ENCODE assay signal across 8 cellular contexts in genomic region chr17:46044286-46044928, GRCh38. TPM values are rescaled to one million over a fixed set of nuclear protein-coding genes. Genes with fewer than 3 reads are reported as not detected.
A peak's percentile ranks its signal among the peaks of the same experiment; 100 is the strongest.
DNase-seq lines count a peak whose midpoint lies in the region; ATAC-seq and TF ChIP-seq lines count a peak whose summit lies in the region.

No MANE protein-coding gene starts in this region.

- peaks cover 33% of the 10 kb centered on the region for H3K36me3 Mint-ChIP-seq in progenitor cell of endocrine pancreas (ENCODE audit: insufficient read depth)

- H3K27me3 ChIP-seq in adipocyte (replicated peaks; ENCODE audit: control insufficient read depth, insufficient read depth, low read length) (no peaks in the 10 kb centered on the region), heart right ventricle (no peaks in the 10 kb centered on the region)

- H3K36me3 ChIP-seq in adipocyte (ENCODE audit: control insufficient read depth, insufficient read depth, low read length, severe bottlenecking) (peaks cover 53% of the 10 kb centered on the region), heart right ventricle (peaks cover 0 to 96% (median 17%) of the 10 kb centered on the region in 9 donors)

- H3K27ac Mint-ChIP-seq in progenitor cell of endocrine pancreas: peak overlapping the region; percentile 85

- H3K9me3 ChIP-seq in adipocyte (ENCODE audit: control insufficient read depth, low read length): no peaks in the 10 kb centered on the region
- H3K9me3 ChIP-seq in heart right ventricle: no peaks in the 10 kb centered on the region

- H3K4me1 ChIP-seq in adipocyte (ENCODE audit: control insufficient read depth, insufficient read depth, low read length) (peaks cover 34% of the 10 kb centered on the region), heart right ventricle (peaks cover 0 to 53% (median 32%) of the 10 kb centered on the region in 9 donors)

- ATAC-seq in heart right ventricle (peak; percentile 66 to 88 (median 82)), GM21576 (IDR thresholded peaks at IDR 0.05; ENCODE audit: unreplicated experiment) (no peak), HG03045 (IDR thresholded peaks at IDR 0.05; ENCODE audit: unreplicated experiment) (no peak)

- no peaks in the 10 kb centered on the region for H3K9me3 Mint-ChIP-seq in progenitor cell of endocrine pancreas (ENCODE audit: low read depth)

- DNase-seq in DMS53 treated with DMSO at 0.1 percent for 48 hours (lab: John Stamatoyannopoulos, UW; ENCODE audit: unreplicated experiment): peak; percentile 83
- DNase-seq in RPMI8226: peak; percentile 56
- DNase-seq in adipocyte (ENCODE audit: low read depth): peak; percentile 96
- DNase-seq in heart right ventricle: peak in 1 of 2 donors; percentile 88
- DNase-seq in progenitor cell of endocrine pancreas (ENCODE audit: low spot score, unreplicated experiment): no peak

- intact Hi-C loops in heart right ventricle (cut with DNase I): loop anchor here in 8 of 10 donors (1.0 to 5.0 kb wide), 8 partner anchors 42 to 169 kb away; partner anchors contain the start of gene KANSL1 (in 6 of the 8)

- H3K27me3 Mint-ChIP-seq in progenitor cell of endocrine pancreas: no peaks in the 10 kb centered on the region

- TF ChIP-seq CTCF in LNCAP (IDR thresholded peaks at IDR 0.05): peak; percentile 91
- peak; percentile 74 to 93 (median 85) for TF ChIP-seq CTCF in heart right ventricle (IDR thresholded peaks at IDR 0.05)
- peak; percentile 82 for TF ChIP-seq CTCF in progenitor cell of endocrine pancreas (IDR thresholded peaks at IDR 0.05; ENCODE audit: unreplicated experiment)

- H3K4me3 Mint-ChIP-seq in progenitor cell of endocrine pancreas (ENCODE audit: low read depth): no peak overlapping the region

- no peak overlapping the region for H3K4me3 ChIP-seq in adipocyte (ENCODE audit: low read length)
- no peak overlapping the region for H3K4me3 ChIP-seq in heart right ventricle

- H3K27ac ChIP-seq in heart right ventricle: peak overlapping the region in 7 of 10 donors; percentile 3 to 47 (median 23)

- H3K9ac ChIP-seq in adipocyte (ENCODE audit: low read length): peak overlapping the region; percentile 37

- peaks cover 12% of the 10 kb centered on the region for H3K4me1 Mint-ChIP-seq in progenitor cell of endocrine pancreas (ENCODE audit: low read depth)

- WGBS in heart right ventricle, 2 donors: 40 to 44% methylated on average over 5 of the region's 5 CpGs

RNA-seq across cellular contexts. Expression of gene STH, which starts 45.4 kb away (rescaled TPM):
- not detected for total RNA-seq in heart right ventricle
- not detected for polyA plus RNA-seq in heart right ventricle
- not detected in 2 replicates for total RNA-seq in progenitor cell of endocrine pancreas

Comparison
In these comparisons a context has a peak if more than half of its experiments do, and no peak if none do; other contexts are left out.
1. ATAC-seq: peak in heart right ventricle (8 of 8); none in GM21576 (single experiment) and HG03045 (single experiment).
2. Peak in every context shown above with its lines, with median percentiles within 50 percentile points of each other: CTCF ChIP-seq.